8 cellular contexts compared by ENCODE assay signal in the genomic region with DNA sequence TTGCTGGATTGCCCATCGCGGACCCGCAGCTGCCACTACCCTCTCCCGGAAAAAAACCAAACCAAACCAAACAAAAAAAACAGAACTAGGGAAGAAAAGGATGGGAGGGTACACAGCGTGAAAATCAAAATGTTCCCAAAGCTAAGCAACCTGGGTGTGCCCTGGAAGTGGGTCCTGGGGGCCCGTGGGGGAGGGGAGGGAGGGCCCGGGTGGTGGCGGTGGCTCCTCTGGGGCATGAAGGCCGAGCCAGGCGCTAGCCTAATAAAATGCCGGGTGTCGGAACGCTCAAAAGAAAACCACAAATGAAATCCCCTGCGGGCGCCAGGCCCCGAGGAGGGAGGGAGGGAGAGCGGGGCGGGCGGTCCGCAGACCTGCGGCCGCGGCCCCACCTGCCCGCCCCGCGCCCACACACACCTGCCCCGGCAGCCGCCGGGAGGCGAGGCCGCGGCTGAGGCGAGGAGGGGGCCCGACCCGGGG. TPM values are rescaled to one million over a fixed set of nuclear protein-coding genes. Genes with fewer than 3 reads are reported as not detected.
DNase-seq lines count a peak whose midpoint lies in the region; FAIRE-seq and TF ChIP-seq lines count a peak whose summit lies in the region.

No MANE protein-coding gene starts in this region.

- H3K79me2 ChIP-seq in trophoblast cell (ENCODE audit: control insufficient read depth, insufficient read depth, low read length, poor library complexity) = peaks cover 12% of the 10 kb centered on the region

- peak overlapping the region; percentile 79 for H2AFZ ChIP-seq in trophoblast cell (ENCODE audit: insufficient read depth, low read length, poor library complexity)

- TF ChIP-seq CTCF in HFFc6 (IDR thresholded peaks at IDR 0.05) = no peak

- WGBS in trophoblast cell (ENCODE audit: extremely low coverage, insufficient coverage, insufficient read length) = no CpG with 5 or more reads among the region's 35 CpGs

- no peaks in the 10 kb centered on the region for H3K9me3 ChIP-seq in trophoblast cell (ENCODE audit: insufficient read depth, low read depth, low read length)

- no peaks in the 10 kb centered on the region for H3K27me3 ChIP-seq in trophoblast cell (ENCODE audit: insufficient read depth, low read length)

- no peaks in the 10 kb centered on the region for H3K36me3 ChIP-seq in trophoblast cell (ENCODE audit: control insufficient read depth in 1 of 2, insufficient read depth in 2 of 2, low read length in 2 of 2)

- H2AK5ac ChIP-seq in trophoblast cell (ENCODE audit: low read length) = no peak overlapping the region

- H3K4me3 Mint-ChIP-seq in HFFc6 = peak overlapping the region; percentile 96

- peaks cover 6 to 8% of the 10 kb centered on the region in 2 experiments for H3K4me1 ChIP-seq in trophoblast cell (ENCODE audit: control insufficient read depth in 1 of 2, insufficient read depth in 2 of 2, low read length in 2 of 2)

- peaks cover 29% of the 10 kb centered on the region for H3K4me1 Mint-ChIP-seq in HFFc6 (ENCODE audit: low read depth)

- DNase-seq in GM18507 (ENCODE audit: extremely low spot score, insufficient read length, low read depth) (peak; percentile 29), HFFc6 (no peak), NAMALWA (ENCODE audit: low spot score) (peak; percentile 67), activated gamma-delta T cell (lab: John Stamatoyannopoulos, UW) (peak; percentile 44), glomerular visceral epithelial cell (ENCODE audit: extremely low spot score) (peak; percentile 28), trophoblast cell (peak; percentile 69 to 88), medulla oblongata (ENCODE audit: extremely low spot score) (no peak), T1000 (lab: John Stamatoyannopoulos, UW) (no peak)

- H4K12ac ChIP-seq in trophoblast cell (ENCODE audit: low read depth, low read length) = no peak overlapping the region

- H3K27ac ChIP-seq in trophoblast cell (ENCODE audit: low read depth, low read length) = peak overlapping the region; percentile 61

- no peak overlapping the region for H2BK5ac ChIP-seq in trophoblast cell (ENCODE audit: low read depth, low read length, poor library complexity)

- H3K36me3 Mint-ChIP-seq in HFFc6 (ENCODE audit: low read depth) = peaks cover 14% of the 10 kb centered on the region

- H3K14ac ChIP-seq in trophoblast cell (ENCODE audit: low read length) = no peak overlapping the region

- H3K4me2 ChIP-seq in trophoblast cell (ENCODE audit: low read length) = peak overlapping the region; percentile 82

- peak overlapping the region; percentile 92 for H3K4me3 ChIP-seq in trophoblast cell (ENCODE audit: low read depth, low read length)

- H3K23ac ChIP-seq in trophoblast cell (ENCODE audit: low read length) = no peak overlapping the region

- no peaks in the 10 kb centered on the region for H3K9me3 Mint-ChIP-seq in HFFc6

- peak overlapping the region; percentile 65 for H3K4ac ChIP-seq in trophoblast cell (ENCODE audit: low read depth, low read length)

- H3K18ac ChIP-seq in trophoblast cell (ENCODE audit: low read length) = peak overlapping the region; percentile 74

- peak overlapping the region; percentile 70 for H4K91ac ChIP-seq in trophoblast cell (ENCODE audit: low read depth, low read length)

- no peak overlapping the region for H2BK12ac ChIP-seq in trophoblast cell (ENCODE audit: low read length)

- H3K79me1 ChIP-seq in trophoblast cell (ENCODE audit: low read length) = peaks cover 6% of the 10 kb centered on the region

- peak; percentile 56 for FAIRE-seq in GM18507 (lab: Jason Lieb, UNC)

- H3K9ac ChIP-seq in trophoblast cell (ENCODE audit: low read length) = peak overlapping the region; percentile 84

- H3K27ac Mint-ChIP-seq in HFFc6 = peak overlapping the region; percentile 90

- peaks cover 2% of the 10 kb centered on the region for H3K27me3 Mint-ChIP-seq in HFFc6 (ENCODE audit: insufficient read depth)

- no peak overlapping the region for H2BK120ac ChIP-seq in trophoblast cell (ENCODE audit: insufficient read depth, low read length, poor library complexity)

- H4K8ac ChIP-seq in trophoblast cell (ENCODE audit: low read depth, low read length) = peak overlapping the region; percentile 82

RNA-seq across cellular contexts. Expression of a gene that starts 0.8 kb away (rescaled TPM):
- 10 to 100 TPM; 15.7 to 22.5 (median 18.5) TPM for total RNA-seq in HFFc6 (2021; fragmentation: NEBNext Ultra II Directional; extraction: Animal tissue kit (Norgen Biotek cat#: 25700))
- polyA plus RNA-seq in trophoblast cell (2013) = 9.2 and 10.2 TPM in 2 replicates

RNA-seq across cellular contexts. Expression of a gene that starts 27.9 kb away (rescaled TPM):
- 1,000 to 10,000 TPM; 1,282 to 1,468 (median 1,387) TPM for total RNA-seq in HFFc6 (2021; fragmentation: NEBNext Ultra II Directional; extraction: Animal tissue kit (Norgen Biotek cat#: 25700))
- 1,595 and 1,657 TPM in 2 replicates for polyA plus RNA-seq in trophoblast cell (2013)

RNA-seq across cellular contexts. Expression of a gene that starts 37.3 kb away (rescaled TPM):
- 100 to 1,000 TPM; 132 to 160 (median 144) TPM for total RNA-seq in HFFc6 (2021; fragmentation: NEBNext Ultra II Directional; extraction: Animal tissue kit (Norgen Biotek cat#: 25700))
- 60.9 and 63.8 TPM in 2 replicates for polyA plus RNA-seq in trophoblast cell (2013)

Comparison
In these comparisons a context has a peak if more than half of its experiments do, and no peak if none do; other contexts are left out.
1. DNase-seq: peak in GM18507 (single experiment), NAMALWA (single experiment), activated gamma-delta T cell (single experiment), glomerular visceral epithelial cell (single experiment) and trophoblast cell (2 of 2); none in HFFc6 (single experiment), medulla oblongata (single experiment) and T1000 (single experiment).